In the genomic region with DNA sequence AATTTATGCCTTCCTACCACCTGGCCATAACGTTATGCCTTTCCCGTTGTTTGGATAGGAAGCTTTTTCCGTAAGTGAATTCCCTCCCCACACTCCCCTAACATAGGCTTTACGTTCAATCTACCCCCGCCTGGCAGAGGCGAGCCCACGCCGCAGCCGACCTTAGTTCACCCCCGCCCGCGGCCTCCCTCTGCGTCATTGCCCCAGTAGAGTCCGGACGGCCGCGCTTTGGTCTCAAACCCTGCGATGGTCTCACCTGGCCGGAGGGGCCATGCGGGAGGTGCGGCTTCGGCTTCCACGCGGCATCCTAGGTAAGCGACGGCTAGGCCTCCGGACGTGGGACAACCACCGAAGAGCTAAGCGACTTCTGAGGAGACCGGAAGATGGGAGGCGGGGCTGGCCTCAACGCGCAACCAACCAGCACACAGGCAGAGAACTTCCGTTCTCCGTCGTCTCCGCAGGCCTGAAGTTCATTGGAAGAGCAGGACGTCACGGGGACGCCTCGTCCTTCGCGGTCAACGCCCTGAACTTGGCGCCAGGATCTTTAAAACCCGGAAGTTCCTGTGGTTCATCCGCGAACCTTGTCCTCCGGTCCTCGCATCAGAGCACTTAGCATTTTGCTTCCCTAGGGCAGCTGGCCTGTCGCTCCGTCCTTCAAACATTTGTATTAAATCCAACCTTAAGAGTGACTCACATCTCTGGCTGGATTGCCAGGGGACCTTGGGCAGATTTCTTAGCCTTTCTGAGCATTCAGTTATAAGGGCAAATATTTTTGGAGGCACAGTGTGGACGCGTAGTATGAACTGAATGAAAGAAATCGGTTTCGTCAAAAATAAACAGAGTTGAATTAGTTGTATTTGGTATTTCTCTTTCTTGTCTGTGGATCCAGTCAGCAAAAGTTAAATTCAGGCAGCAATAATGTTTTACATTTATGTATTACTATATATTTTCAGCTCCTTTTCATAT, we compare ENCODE assay signal across 1 cellular context.
A peak's percentile ranks its signal among the peaks of the same experiment; 100 is the strongest.
TF ChIP-seq lines count a peak whose summit lies in the region.

A gene with protein sequence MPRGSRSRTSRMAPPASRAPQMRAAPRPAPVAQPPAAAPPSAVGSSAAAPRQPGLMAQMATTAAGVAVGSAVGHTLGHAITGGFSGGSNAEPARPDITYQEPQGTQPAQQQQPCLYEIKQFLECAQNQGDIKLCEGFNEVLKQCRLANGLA (minus strand): TSS at position 369 of the 966 bp plus-strand sequence. CDS start 63 bp downstream, at position 306.

TF ChIP-seq in K562, 482 proteins besides CTCF, POLR2A, EP300 and RAD21 (continued from another document and continues in another):
- TF ChIP-seq, protein P1, sequence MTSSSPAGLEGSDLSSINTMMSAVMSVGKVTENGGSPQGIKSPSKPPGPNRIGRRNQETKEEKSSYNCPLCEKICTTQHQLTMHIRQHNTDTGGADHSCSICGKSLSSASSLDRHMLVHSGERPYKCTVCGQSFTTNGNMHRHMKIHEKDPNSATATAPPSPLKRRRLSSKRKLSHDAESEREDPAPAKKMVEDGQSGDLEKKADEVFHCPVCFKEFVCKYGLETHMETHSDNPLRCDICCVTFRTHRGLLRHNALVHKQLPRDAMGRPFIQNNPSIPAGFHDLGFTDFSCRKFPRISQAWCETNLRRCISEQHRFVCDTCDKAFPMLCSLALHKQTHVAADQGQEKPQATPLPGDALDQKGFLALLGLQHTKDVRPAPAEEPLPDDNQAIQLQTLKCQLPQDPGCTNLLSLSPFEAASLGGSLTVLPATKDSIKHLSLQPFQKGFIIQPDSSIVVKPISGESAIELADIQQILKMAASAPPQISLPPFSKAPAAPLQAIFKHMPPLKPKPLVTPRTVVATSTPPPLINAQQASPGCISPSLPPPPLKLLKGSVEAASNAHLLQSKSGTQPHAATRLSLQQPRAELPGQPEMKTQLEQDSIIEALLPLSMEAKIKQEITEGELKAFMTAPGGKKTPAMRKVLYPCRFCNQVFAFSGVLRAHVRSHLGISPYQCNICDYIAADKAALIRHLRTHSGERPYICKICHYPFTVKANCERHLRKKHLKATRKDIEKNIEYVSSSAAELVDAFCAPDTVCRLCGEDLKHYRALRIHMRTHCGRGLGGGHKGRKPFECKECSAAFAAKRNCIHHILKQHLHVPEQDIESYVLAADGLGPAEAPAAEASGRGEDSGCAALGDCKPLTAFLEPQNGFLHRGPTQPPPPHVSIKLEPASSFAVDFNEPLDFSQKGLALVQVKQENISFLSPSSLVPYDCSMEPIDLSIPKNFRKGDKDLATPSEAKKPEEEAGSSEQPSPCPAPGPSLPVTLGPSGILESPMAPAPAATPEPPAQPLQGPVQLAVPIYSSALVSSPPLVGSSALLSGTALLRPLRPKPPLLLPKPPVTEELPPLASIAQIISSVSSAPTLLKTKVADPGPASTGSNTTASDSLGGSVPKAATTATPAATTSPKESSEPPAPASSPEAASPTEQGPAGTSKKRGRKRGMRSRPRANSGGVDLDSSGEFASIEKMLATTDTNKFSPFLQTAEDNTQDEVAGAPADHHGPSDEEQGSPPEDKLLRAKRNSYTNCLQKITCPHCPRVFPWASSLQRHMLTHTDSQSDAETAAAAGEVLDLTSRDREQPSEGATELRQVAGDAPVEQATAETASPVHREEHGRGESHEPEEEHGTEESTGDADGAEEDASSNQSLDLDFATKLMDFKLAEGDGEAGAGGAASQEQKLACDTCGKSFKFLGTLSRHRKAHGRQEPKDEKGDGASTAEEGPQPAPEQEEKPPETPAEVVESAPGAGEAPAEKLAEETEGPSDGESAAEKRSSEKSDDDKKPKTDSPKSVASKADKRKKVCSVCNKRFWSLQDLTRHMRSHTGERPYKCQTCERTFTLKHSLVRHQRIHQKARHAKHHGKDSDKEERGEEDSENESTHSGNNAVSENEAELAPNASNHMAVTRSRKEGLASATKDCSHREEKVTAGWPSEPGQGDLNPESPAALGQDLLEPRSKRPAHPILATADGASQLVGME (CRISPR knock-in tag; IDR thresholded peaks at IDR 0.05) = 0 out of 2 replicates have a peak, but pooled peaks have one; percentile 8
- TF ChIP-seq ADNP (tag; IDR thresholded peaks at IDR 0.05) = no peak
- no peak for TF ChIP-seq ZC3H11A (IDR thresholded peaks at IDR 0.05; ENCODE audit: low read depth, low read length)
- TF ChIP-seq ZKSCAN3 (CRISPR knock-in tag; IDR thresholded peaks at IDR 0.05) = no peak
- TF ChIP-seq, protein P2, sequence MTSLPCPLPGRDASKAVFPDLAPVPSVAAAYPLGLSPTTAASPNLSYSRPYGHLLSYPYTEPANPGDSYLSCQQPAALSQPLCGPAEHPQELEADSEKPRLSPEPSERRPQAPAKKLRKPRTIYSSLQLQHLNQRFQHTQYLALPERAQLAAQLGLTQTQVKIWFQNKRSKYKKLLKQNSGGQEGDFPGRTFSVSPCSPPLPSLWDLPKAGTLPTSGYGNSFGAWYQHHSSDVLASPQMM (CRISPR knock-in tag; IDR thresholded peaks at IDR 0.05) = no peak
- TF ChIP-seq ZFX (CRISPR knock-in tag; IDR thresholded peaks at IDR 0.05) = peak; percentile 98
- TF ChIP-seq, protein P3, sequence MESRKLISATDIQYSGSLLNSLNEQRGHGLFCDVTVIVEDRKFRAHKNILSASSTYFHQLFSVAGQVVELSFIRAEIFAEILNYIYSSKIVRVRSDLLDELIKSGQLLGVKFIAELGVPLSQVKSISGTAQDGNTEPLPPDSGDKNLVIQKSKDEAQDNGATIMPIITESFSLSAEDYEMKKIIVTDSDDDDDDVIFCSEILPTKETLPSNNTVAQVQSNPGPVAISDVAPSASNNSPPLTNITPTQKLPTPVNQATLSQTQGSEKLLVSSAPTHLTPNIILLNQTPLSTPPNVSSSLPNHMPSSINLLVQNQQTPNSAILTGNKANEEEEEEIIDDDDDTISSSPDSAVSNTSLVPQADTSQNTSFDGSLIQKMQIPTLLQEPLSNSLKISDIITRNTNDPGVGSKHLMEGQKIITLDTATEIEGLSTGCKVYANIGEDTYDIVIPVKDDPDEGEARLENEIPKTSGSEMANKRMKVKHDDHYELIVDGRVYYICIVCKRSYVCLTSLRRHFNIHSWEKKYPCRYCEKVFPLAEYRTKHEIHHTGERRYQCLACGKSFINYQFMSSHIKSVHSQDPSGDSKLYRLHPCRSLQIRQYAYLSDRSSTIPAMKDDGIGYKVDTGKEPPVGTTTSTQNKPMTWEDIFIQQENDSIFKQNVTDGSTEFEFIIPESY (CRISPR knock-in tag; IDR thresholded peaks at IDR 0.05) = peak; percentile 25; the same call in 1 of the 2 replicates
- TF ChIP-seq, protein P4, sequence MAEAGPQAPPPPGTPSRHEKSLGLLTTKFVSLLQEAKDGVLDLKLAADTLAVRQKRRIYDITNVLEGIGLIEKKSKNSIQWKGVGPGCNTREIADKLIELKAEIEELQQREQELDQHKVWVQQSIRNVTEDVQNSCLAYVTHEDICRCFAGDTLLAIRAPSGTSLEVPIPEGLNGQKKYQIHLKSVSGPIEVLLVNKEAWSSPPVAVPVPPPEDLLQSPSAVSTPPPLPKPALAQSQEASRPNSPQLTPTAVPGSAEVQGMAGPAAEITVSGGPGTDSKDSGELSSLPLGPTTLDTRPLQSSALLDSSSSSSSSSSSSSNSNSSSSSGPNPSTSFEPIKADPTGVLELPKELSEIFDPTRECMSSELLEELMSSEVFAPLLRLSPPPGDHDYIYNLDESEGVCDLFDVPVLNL (CRISPR knock-in tag; IDR thresholded peaks at IDR 0.05; ENCODE audit: low read depth) = peak; percentile 94
- TF ChIP-seq, protein P5, sequence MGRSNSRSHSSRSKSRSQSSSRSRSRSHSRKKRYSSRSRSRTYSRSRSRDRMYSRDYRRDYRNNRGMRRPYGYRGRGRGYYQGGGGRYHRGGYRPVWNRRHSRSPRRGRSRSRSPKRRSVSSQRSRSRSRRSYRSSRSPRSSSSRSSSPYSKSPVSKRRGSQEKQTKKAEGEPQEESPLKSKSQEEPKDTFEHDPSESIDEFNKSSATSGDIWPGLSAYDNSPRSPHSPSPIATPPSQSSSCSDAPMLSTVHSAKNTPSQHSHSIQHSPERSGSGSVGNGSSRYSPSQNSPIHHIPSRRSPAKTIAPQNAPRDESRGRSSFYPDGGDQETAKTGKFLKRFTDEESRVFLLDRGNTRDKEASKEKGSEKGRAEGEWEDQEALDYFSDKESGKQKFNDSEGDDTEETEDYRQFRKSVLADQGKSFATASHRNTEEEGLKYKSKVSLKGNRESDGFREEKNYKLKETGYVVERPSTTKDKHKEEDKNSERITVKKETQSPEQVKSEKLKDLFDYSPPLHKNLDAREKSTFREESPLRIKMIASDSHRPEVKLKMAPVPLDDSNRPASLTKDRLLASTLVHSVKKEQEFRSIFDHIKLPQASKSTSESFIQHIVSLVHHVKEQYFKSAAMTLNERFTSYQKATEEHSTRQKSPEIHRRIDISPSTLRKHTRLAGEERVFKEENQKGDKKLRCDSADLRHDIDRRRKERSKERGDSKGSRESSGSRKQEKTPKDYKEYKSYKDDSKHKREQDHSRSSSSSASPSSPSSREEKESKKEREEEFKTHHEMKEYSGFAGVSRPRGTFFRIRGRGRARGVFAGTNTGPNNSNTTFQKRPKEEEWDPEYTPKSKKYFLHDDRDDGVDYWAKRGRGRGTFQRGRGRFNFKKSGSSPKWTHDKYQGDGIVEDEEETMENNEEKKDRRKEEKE (IDR thresholded peaks at IDR 0.05; ENCODE audit: borderline replicate concordance in 1 of 2, control insufficient read depth in 1 of 2, low read depth in 2 of 2, low read length in 1 of 2) = no peak
- TF ChIP-seq CREBBP (IDR thresholded peaks at IDR 0.05; ENCODE audit: low read depth, low read length) = no peak
- TF ChIP-seq SUPT5H (IDR thresholded peaks at IDR 0.05) = peak; percentile 98
- TF ChIP-seq FOXK2 (conservative IDR thresholded peaks at IDR 0.05 in 1 of 2, IDR thresholded peaks at IDR 0.05 in 1 of 2; ENCODE audit: low read depth in 2 of 2) = peak in 1 of 2 experiments; percentile 37; a peak in 2 of 4 replicates
- TF ChIP-seq, protein P6, sequence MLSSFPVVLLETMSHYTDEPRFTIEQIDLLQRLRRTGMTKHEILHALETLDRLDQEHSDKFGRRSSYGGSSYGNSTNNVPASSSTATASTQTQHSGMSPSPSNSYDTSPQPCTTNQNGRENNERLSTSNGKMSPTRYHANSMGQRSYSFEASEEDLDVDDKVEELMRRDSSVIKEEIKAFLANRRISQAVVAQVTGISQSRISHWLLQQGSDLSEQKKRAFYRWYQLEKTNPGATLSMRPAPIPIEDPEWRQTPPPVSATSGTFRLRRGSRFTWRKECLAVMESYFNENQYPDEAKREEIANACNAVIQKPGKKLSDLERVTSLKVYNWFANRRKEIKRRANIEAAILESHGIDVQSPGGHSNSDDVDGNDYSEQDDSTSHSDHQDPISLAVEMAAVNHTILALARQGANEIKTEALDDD (IDR thresholded peaks at IDR 0.05) = no peak
- TF ChIP-seq, protein P7, sequence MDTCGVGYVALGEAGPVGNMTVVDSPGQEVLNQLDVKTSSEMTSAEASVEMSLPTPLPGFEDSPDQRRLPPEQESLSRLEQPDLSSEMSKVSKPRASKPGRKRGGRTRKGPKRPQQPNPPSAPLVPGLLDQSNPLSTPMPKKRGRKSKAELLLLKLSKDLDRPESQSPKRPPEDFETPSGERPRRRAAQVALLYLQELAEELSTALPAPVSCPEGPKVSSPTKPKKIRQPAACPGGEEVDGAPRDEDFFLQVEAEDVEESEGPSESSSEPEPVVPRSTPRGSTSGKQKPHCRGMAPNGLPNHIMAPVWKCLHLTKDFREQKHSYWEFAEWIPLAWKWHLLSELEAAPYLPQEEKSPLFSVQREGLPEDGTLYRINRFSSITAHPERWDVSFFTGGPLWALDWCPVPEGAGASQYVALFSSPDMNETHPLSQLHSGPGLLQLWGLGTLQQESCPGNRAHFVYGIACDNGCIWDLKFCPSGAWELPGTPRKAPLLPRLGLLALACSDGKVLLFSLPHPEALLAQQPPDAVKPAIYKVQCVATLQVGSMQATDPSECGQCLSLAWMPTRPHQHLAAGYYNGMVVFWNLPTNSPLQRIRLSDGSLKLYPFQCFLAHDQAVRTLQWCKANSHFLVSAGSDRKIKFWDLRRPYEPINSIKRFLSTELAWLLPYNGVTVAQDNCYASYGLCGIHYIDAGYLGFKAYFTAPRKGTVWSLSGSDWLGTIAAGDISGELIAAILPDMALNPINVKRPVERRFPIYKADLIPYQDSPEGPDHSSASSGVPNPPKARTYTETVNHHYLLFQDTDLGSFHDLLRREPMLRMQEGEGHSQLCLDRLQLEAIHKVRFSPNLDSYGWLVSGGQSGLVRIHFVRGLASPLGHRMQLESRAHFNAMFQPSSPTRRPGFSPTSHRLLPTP (IDR thresholded peaks at IDR 0.05; ENCODE audit: borderline replicate concordance, extremely low read depth, insufficient read length) = no peak
- no peak for TF ChIP-seq ZNF354B (CRISPR knock-in tag; IDR thresholded peaks at IDR 0.05)
- TF ChIP-seq PRMT5 (CRISPR knock-in tag; IDR thresholded peaks at IDR 0.05) = no peak
- no peak for TF ChIP-seq FOXP1 (CRISPR knock-in tag; IDR thresholded peaks at IDR 0.05)
- TF ChIP-seq, protein P8, sequence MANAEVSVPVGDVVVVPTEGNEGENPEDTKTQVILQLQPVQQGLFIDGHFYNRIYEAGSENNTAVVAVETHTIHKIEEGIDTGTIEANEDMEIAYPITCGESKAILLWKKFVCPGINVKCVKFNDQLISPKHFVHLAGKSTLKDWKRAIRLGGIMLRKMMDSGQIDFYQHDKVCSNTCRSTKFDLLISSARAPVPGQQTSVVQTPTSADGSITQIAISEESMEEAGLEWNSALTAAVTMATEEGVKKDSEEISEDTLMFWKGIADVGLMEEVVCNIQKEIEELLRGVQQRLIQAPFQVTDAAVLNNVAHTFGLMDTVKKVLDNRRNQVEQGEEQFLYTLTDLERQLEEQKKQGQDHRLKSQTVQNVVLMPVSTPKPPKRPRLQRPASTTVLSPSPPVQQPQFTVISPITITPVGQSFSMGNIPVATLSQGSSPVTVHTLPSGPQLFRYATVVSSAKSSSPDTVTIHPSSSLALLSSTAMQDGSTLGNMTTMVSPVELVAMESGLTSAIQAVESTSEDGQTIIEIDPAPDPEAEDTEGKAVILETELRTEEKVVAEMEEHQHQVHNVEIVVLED (CRISPR knock-in tag; IDR thresholded peaks at IDR 0.05) = peak; percentile 50; the same call in 1 of the 2 replicates
- TF ChIP-seq, protein P9, sequence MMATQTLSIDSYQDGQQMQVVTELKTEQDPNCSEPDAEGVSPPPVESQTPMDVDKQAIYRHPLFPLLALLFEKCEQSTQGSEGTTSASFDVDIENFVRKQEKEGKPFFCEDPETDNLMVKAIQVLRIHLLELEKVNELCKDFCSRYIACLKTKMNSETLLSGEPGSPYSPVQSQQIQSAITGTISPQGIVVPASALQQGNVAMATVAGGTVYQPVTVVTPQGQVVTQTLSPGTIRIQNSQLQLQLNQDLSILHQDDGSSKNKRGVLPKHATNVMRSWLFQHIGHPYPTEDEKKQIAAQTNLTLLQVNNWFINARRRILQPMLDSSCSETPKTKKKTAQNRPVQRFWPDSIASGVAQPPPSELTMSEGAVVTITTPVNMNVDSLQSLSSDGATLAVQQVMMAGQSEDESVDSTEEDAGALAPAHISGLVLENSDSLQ (IDR thresholded peaks at IDR 0.05) = peak; percentile 99
- TF ChIP-seq, protein P10, sequence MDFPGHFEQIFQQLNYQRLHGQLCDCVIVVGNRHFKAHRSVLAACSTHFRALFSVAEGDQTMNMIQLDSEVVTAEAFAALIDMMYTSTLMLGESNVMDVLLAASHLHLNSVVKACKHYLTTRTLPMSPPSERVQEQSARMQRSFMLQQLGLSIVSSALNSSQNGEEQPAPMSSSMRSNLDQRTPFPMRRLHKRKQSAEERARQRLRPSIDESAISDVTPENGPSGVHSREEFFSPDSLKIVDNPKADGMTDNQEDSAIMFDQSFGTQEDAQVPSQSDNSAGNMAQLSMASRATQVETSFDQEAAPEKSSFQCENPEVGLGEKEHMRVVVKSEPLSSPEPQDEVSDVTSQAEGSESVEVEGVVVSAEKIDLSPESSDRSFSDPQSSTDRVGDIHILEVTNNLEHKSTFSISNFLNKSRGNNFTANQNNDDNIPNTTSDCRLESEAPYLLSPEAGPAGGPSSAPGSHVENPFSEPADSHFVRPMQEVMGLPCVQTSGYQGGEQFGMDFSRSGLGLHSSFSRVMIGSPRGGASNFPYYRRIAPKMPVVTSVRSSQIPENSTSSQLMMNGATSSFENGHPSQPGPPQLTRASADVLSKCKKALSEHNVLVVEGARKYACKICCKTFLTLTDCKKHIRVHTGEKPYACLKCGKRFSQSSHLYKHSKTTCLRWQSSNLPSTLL (IDR thresholded peaks at IDR 0.05) = no peak
